ENCODE assay signal across 25 cellular contexts in the genomic region with DNA sequence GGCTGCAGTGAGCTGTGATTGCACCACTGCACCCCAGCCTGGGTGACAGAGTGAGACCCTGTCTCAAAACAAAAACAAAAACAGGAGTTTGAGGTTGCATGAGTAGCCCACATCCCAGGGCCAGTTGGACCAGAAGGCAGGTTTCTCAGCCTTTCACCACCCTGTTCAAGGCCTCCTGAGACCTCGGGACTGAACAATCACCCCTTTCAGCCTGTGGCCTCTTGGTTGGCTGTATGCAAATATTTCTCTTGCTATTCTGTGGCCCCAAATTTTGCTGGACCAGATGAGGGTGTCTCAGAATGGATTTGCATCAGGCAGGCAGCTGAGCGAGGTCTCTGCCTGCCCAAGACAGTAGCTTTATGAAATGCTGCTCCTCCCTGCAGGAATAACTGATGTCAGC. TPM values are rescaled to one million over a fixed set of nuclear protein-coding genes. Genes with fewer than 3 reads are reported as not detected.
DNase-seq lines count a peak whose midpoint lies in the region; ATAC-seq and FAIRE-seq lines count a peak whose summit lies in the region.
"Had no signal": no experiment of that assay in that cellular context is flagged by ENCODE, and none has a peak within 500 bp of the region (broad histone marks: within the 10 kb centered on the region; RNA-seq: fewer than 3 reads in every experiment).

No MANE protein-coding gene starts in this region.

- H3K36me3 Mint-ChIP-seq in activated naive CD8-positive, alpha-beta T cell treated with anti-CD3 and anti-CD28 coated beads, Interleukin-2, amount 50 U/mL, for 24 hours (ENCODE audit: low read depth), result no peaks in the 10 kb centered on the region
- no peaks in the 10 kb centered on the region for H3K36me3 Mint-ChIP-seq in T-cell
- H3K36me3 Mint-ChIP-seq: activated naive CD8-positive, alpha-beta T cell treated with anti-CD3 and anti-CD28 coated beads for 36 hours; natural killer cell had no signal

- H3K9me3 Mint-ChIP-seq in activated naive CD8-positive, alpha-beta T cell treated with anti-CD3 and anti-CD28 coated beads, Interleukin-2, amount 50 U/mL, for 24 hours, result no peaks in the 10 kb centered on the region
- no peaks in the 10 kb centered on the region for H3K9me3 Mint-ChIP-seq in T-cell
- H3K9me3 Mint-ChIP-seq: activated naive CD8-positive, alpha-beta T cell treated with anti-CD3 and anti-CD28 coated beads for 36 hours; activated T-helper 1 cell treated with anti-CD3 and anti-CD28 coated beads, Interleukin-12 subunit alpha, Interleukin-12 subunit beta, Interleukin-2, Interleukin-4 antibody, amounts not matched to agents 30 ng/mL and 10 ng/mL and 1 ng/mL, durations not matched to agents 14 hours and 24 hours and 36 hours; natural killer cell had no signal

- peak; percentile 69 for ATAC-seq in GM19351 (IDR thresholded peaks at IDR 0.05; ENCODE audit: unreplicated experiment)
- peak; percentile 69 for ATAC-seq in HG02885 (IDR thresholded peaks at IDR 0.05; ENCODE audit: poor library complexity, unreplicated experiment)
- ATAC-seq in activated naive CD8-positive, alpha-beta T cell treated with anti-CD3 and anti-CD28 coated beads, Interleukin-2, amount 50 U/mL, for 24 hours, result no peak
- ATAC-seq in T-cell (replicated peaks in 1 of 4), result no peak
- ATAC-seq: natural killer cell, Panc1 had no signal

- H3K4me3 Mint-ChIP-seq in activated naive CD8-positive, alpha-beta T cell treated with anti-CD3 and anti-CD28 coated beads, Interleukin-2, amount 50 U/mL, for 24 hours, result no peak overlapping the region
- H3K4me3 Mint-ChIP-seq in T-cell, result no peak overlapping the region
- H3K4me3 Mint-ChIP-seq: activated naive CD8-positive, alpha-beta T cell treated with anti-CD3 and anti-CD28 coated beads for 36 hours; activated T-helper 1 cell treated with anti-CD3 and anti-CD28 coated beads, Interleukin-12 subunit alpha, Interleukin-12 subunit beta, Interleukin-2, Interleukin-4 antibody, amounts not matched to agents 30 ng/mL and 10 ng/mL and 1 ng/mL, durations not matched to agents 14 hours and 24 hours and 36 hours; B cell; natural killer cell had no signal

- POLR2A ChIA-PET in T-cell (lab: Charles Lee), result no interaction called here

- H3K27me3 Mint-ChIP-seq in activated naive CD8-positive, alpha-beta T cell treated with anti-CD3 and anti-CD28 coated beads, Interleukin-2, amount 50 U/mL, for 24 hours, result peaks cover 8% of the 10 kb centered on the region
- H3K27me3 Mint-ChIP-seq in T-cell, result peaks cover 6 to 9% of the 10 kb centered on the region in 2 donors
- H3K27me3 Mint-ChIP-seq: progenitor cell of endocrine pancreas had no signal

- H3K27ac Mint-ChIP-seq in activated naive CD8-positive, alpha-beta T cell treated with anti-CD3 and anti-CD28 coated beads, Interleukin-2, amount 50 U/mL, for 24 hours, result no peak overlapping the region
- H3K27ac Mint-ChIP-seq in T-cell, result no peak overlapping the region
- H3K27ac Mint-ChIP-seq: activated naive CD8-positive, alpha-beta T cell treated with anti-CD3 and anti-CD28 coated beads for 36 hours; activated T-helper 1 cell treated with anti-CD3 and anti-CD28 coated beads, Interleukin-12 subunit alpha, Interleukin-12 subunit beta, Interleukin-2, Interleukin-4 antibody, amounts not matched to agents 30 ng/mL and 10 ng/mL and 1 ng/mL, durations not matched to agents 14 hours and 24 hours and 36 hours; B cell; natural killer cell; progenitor cell of endocrine pancreas had no signal

- DNase-seq in NCI-H526 (lab: John Stamatoyannopoulos, UW) (peak; percentile 95 to 96), urothelium cell line (ENCODE audit: low spot score) (no peak), islet precursor cell (no peak), T-cell (no peak)
- DNase-seq in activated naive CD8-positive, alpha-beta T cell treated with anti-CD3 and anti-CD28 coated beads, Interleukin-2, amount 50 U/mL, for 24 hours, result no peak
- DNase-seq: activated CD4-positive, CD25-positive, alpha-beta regulatory T cell treated with anti-CD3 and anti-CD28 coated beads, Interleukin-2, amount 50 U/mL, for 72 hours; activated naive CD8-positive, alpha-beta T cell treated with anti-CD3 and anti-CD28 coated beads for 36 hours; brain microvascular endothelial cell; Calu3; cortex of kidney; foreskin fibroblast; Kasumi-1; kidney glomerular epithelial cell; natural killer cell; NCI-H748 treated with DMSO at 0.1 percent for 48 hours; small intestine; T1000 had no signal

- H3K4me1 Mint-ChIP-seq in activated naive CD8-positive, alpha-beta T cell treated with anti-CD3 and anti-CD28 coated beads, Interleukin-2, amount 50 U/mL, for 24 hours, result no peaks in the 10 kb centered on the region
- H3K4me1 Mint-ChIP-seq in T-cell, result no peaks in the 10 kb centered on the region
- H3K4me1 Mint-ChIP-seq: activated naive CD8-positive, alpha-beta T cell treated with anti-CD3 and anti-CD28 coated beads for 36 hours; B cell; natural killer cell had no signal

- FAIRE-seq in urothelium cell line (lab: Jason Lieb, UNC), result peak; percentile 23
- FAIRE-seq: small intestine had no signal

- CTCF ChIA-PET in T-cell (lab: Charles Lee), result interaction anchor here in 1 of 2 donors (0.6 kb wide), 1 partner anchor 63 kb away, joined by 4 read pairs; no protein-coding TSS in a partner anchor

RNA-seq across cellular contexts. Expression of gene DPYSL5, which starts 56.9 kb away (rescaled TPM):
- not detected for total RNA-seq in T-cell
- total RNA-seq: activated naive CD8-positive, alpha-beta T cell treated with anti-CD3 and anti-CD28 coated beads for 36 hours; B cell; Calu3; mesenteric fat pad; natural killer cell; suprapubic skin had no signal

Comparison
In these comparisons a context has a peak if more than half of its experiments do, and no peak if none do; other contexts are left out.
1. ATAC-seq: peak in GM19351 (single experiment) and HG02885 (single experiment); none in activated naive CD8-positive, alpha-beta T cell treated with anti-CD3 and anti-CD28 coated beads, Interleukin-2, amount 50 U/mL, for 24 hours (single experiment) and T-cell (0 of 4).
2. DNase-seq: peak in NCI-H526 (2 of 2); none in urothelium cell line (single experiment), islet precursor cell (single experiment), activated naive CD8-positive, alpha-beta T cell treated with anti-CD3 and anti-CD28 coated beads, Interleukin-2, amount 50 U/mL, for 24 hours (single experiment) and T-cell (0 of 34).